ENCODE assay signal across 8 cellular contexts in the genomic region with DNA sequence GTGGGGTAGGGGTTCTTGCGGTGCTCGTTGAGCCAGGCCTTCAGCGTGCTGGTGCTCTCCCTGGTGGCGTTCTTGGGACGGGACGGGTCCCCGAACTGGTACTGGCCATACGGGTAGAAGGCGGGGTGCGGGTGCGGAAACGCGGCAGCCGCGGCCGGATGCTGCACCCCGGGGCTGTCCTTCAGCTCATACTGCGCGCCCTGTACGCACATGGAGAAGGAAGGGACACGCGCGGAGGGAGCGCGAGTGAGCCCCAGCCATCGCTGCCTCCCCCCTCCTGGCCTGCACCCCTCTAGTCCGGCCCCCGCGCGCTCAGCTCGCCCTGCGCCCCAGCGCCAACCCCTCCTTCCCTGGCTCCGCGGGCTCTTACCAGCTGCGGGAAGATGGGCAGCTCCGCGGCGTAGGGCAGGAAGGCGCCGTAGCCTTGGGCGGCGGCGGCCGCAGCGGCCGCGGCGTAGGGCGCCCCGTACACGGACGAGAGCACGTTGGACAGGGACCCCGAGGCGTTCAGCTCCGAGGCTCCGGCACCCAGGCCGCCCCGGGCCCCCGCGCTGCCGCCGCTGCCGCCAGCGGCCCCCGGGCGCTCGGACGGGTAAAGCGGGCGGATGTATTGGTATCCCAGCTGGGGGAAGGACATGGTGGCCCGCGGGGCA. TPM values are rescaled to one million over a fixed set of nuclear protein-coding genes. Genes with fewer than 3 reads are reported as not detected.
A peak's percentile ranks its signal among the peaks of the same experiment; 100 is the strongest.
DNase-seq lines count a peak whose midpoint lies in the region; ATAC-seq, FAIRE-seq and TF ChIP-seq lines count a peak whose summit lies in the region.

No MANE protein-coding gene starts in this region.

- H3K36me3 ChIP-seq in IMR-90 (ENCODE audit: control insufficient read depth, insufficient read depth, low read length) (no peaks in the 10 kb centered on the region), astrocyte (ENCODE audit: insufficient read depth, low read length) (no peaks in the 10 kb centered on the region), vagina (no peaks in the 10 kb centered on the region)

- ATAC-seq in IMR-90 (ENCODE audit: low read depth), result peak; percentile 9; the same call in 1 of the 2 replicates
- ATAC-seq in HG02973 (IDR thresholded peaks at IDR 0.05; ENCODE audit: unreplicated experiment), result no peak

- peaks cover 22% of the 10 kb centered on the region for H3K9me3 Mint-ChIP-seq in astrocyte (ENCODE audit: unreplicated experiment)

- H3K9me3 ChIP-seq in IMR-90 (ENCODE audit: control insufficient read depth, insufficient read depth, low read length) (peaks cover 17% of the 10 kb centered on the region), astrocyte (ENCODE audit: insufficient read depth, low read depth, low read length) (no peaks in the 10 kb centered on the region), vagina (no peaks in the 10 kb centered on the region)

- H3K79me1 ChIP-seq in IMR-90 (ENCODE audit: low read depth in 1 of 2, low read length in 2 of 2), result no peaks in the 10 kb centered on the region

- H4K20me1 ChIP-seq in IMR-90 (ENCODE audit: insufficient read depth, low read length), result no peaks in the 10 kb centered on the region
- H4K20me1 ChIP-seq in astrocyte (ENCODE audit: insufficient read depth, low read length), result peaks cover 7% of the 10 kb centered on the region

- DNase-seq in AG20443 (ENCODE audit: low spot score), result peak; percentile 69
- no peak for DNase-seq in IMR-90
- DNase-seq in astrocyte (ENCODE audit: low read depth), result peak; percentile 25
- peak; percentile 38 for DNase-seq in kidney tubule cell (ENCODE audit: low spot score)
- no peak for DNase-seq in vagina (ENCODE audit: extremely low spot score in 2 of 2)
- no peak for DNase-seq in SK-N-DZ (ENCODE audit: low spot score)
- DNase-seq in stimulated activated CD4-positive, alpha-beta T cell treated with anti-CD3 and anti-CD28 coated beads, Interleukin-2, amount 100 ng/mL, for 48 hours, result no peak

- H3K9ac ChIP-seq in IMR-90 (ENCODE audit: low read depth, low read length), result no peak overlapping the region
- H3K9ac ChIP-seq in astrocyte (ENCODE audit: low read length), result peak overlapping the region; percentile 89

- no peak overlapping the region for H3K14ac ChIP-seq in IMR-90 (replicated peaks; ENCODE audit: low read depth, low read length)

- TF ChIP-seq CTCF in IMR-90 (conservative IDR thresholded peaks at IDR 0.05; ENCODE audit: low read depth, low read length), result no peak
- TF ChIP-seq CTCF in astrocyte (IDR thresholded peaks at IDR 0.05; ENCODE audit: insufficient read depth, low read depth, low read length), result no peak
- no peak for TF ChIP-seq CTCF in vagina (IDR thresholded peaks at IDR 0.05)

- peaks cover 24% of the 10 kb centered on the region for H3K79me2 ChIP-seq in astrocyte (ENCODE audit: insufficient read depth, low read length)

- no peak overlapping the region for H4K91ac ChIP-seq in IMR-90 (ENCODE audit: insufficient read depth, low read depth, low read length)

- H3K27ac Mint-ChIP-seq in astrocyte (ENCODE audit: unreplicated experiment), result peak overlapping the region; percentile 75

- intact Hi-C loops in IMR-90 (cut with micrococcal nuclease), result loop anchor here (10.0 kb wide), 3 partner anchors 341 to 649 kb away; a partner anchor contains a TSS
- intact Hi-C loops in vagina (cut with DNase I), result loop anchor here (5.0 to 10.0 kb wide), 3 partner anchors 159 to 731 kb away; a partner anchor contains a TSS

- TF ChIP-seq RAD21 in IMR-90 (IDR thresholded peaks at IDR 0.05; ENCODE audit: low read length), result no peak

- no TSS peak for BruUV-seq in IMR-90 (replicated peaks; lab: Mats Ljungman, UMichigan)

- H2BK15ac ChIP-seq in IMR-90 (ENCODE audit: low read depth, low read length), result no peak overlapping the region

- H3K27me3 Mint-ChIP-seq in astrocyte (ENCODE audit: low read depth, unreplicated experiment), result peaks cover 61% of the 10 kb centered on the region

- in situ Hi-C loops in IMR-90 (cut with MboI; ENCODE audit: low sequenced_read_pairs), result loop anchor here (10.0 to 25.0 kb wide), 3 partner anchors 523 to 731 kb away; a partner anchor contains a TSS

- dilution Hi-C loops in IMR-90 (cut with HindIII; ENCODE audit: low sequenced_read_pairs, unreplicated experiment), result no loop called here

- no peak overlapping the region for H4K5ac ChIP-seq in IMR-90 (ENCODE audit: low read depth, low read length)

- no peak overlapping the region for H2BK20ac ChIP-seq in IMR-90 (ENCODE audit: low read depth, low read length)

- CTCF ChIA-PET in IMR-90 (lab: Yijun Ruan, JAX), result interaction anchor here (1.9 kb wide), 1 partner anchor 12 kb away, joined by 4 read pairs; no protein-coding TSS in a partner anchor

- no peak overlapping the region for H2AK5ac ChIP-seq in IMR-90 (ENCODE audit: low read depth, low read length)

- H3K27me3 ChIP-seq in IMR-90 (ENCODE audit: control insufficient read depth, insufficient read depth, low read length) (peaks cover 96% of the 10 kb centered on the region), astrocyte (ENCODE audit: insufficient read depth, low read length) (peaks cover 37% of the 10 kb centered on the region), vagina (peaks cover 3% of the 10 kb centered on the region)

- no peak overlapping the region for H2AK9ac ChIP-seq in IMR-90 (replicated peaks; ENCODE audit: low read depth, low read length, poor library complexity)

- peaks cover 6% of the 10 kb centered on the region for H3K36me3 Mint-ChIP-seq in astrocyte (ENCODE audit: low read depth, unreplicated experiment)

- H3K56ac ChIP-seq in IMR-90 (ENCODE audit: extremely low read depth, insufficient read depth, low read length), result no peak overlapping the region

- no peak overlapping the region for H3K23ac ChIP-seq in IMR-90 (ENCODE audit: low read depth, low read length)

- peak overlapping the region; percentile 11; the same call in 1 of the 2 replicates for H3K4me2 ChIP-seq in IMR-90 (ENCODE audit: low read depth, low read length)
- H3K4me2 ChIP-seq in astrocyte (ENCODE audit: low read length), result peak overlapping the region; percentile 100

- H3K18ac ChIP-seq in IMR-90 (ENCODE audit: low read depth, low read length), result no peak overlapping the region

- no peak overlapping the region for H2BK5ac ChIP-seq in IMR-90 (ENCODE audit: low read depth, low read length, poor library complexity, severe bottlenecking)

- no peak overlapping the region for H2BK120ac ChIP-seq in IMR-90 (ENCODE audit: low read depth, low read length)

- H2AFZ ChIP-seq in IMR-90 (replicated peaks; ENCODE audit: low read length, poor library complexity) (peak overlapping the region; percentile 83), astrocyte (ENCODE audit: low read depth, low read length) (peak overlapping the region; percentile 82)

- no peak overlapping the region for H3K4ac ChIP-seq in IMR-90 (ENCODE audit: low read depth, low read length)

- H3K4me1 ChIP-seq in IMR-90 (ENCODE audit: control insufficient read depth, insufficient read depth, low read length), result peaks cover 4% of the 10 kb centered on the region; the same call in 1 of the 2 replicates
- H3K4me1 ChIP-seq in astrocyte (ENCODE audit: insufficient read depth, low read length), result peaks cover 8% of the 10 kb centered on the region
- H3K4me1 ChIP-seq in vagina, result peaks cover 44% of the 10 kb centered on the region

- H3K4me1 Mint-ChIP-seq in astrocyte (ENCODE audit: low read depth, unreplicated experiment), result peaks cover 3% of the 10 kb centered on the region

- no peaks in the 10 kb centered on the region for H3K9me1 ChIP-seq in IMR-90 (ENCODE audit: insufficient read depth, low read length)

- H3K4me3 ChIP-seq in IMR-90 (ENCODE audit: insufficient read depth, low read depth, low read length), result peak overlapping the region; percentile 71; the same call in 1 of the 2 replicates
- peak overlapping the region; percentile 80 for H3K4me3 ChIP-seq in astrocyte (ENCODE audit: insufficient read depth, low read depth, low read length)
- H3K4me3 ChIP-seq in vagina, result peak overlapping the region; percentile 61 to 67

- H4K8ac ChIP-seq in IMR-90 (ENCODE audit: low read depth in 2 of 2, low read length in 2 of 2), result no peak overlapping the region

- WGBS in IMR-90 (ENCODE audit: extremely low coverage in 2 of 2, insufficient read length in 1 of 2), 2 experiments, result 1% methylated on average over 22 of the region's 74 CpGs; no CpG with 5 or more reads in 1 of the 2 experiments

- POLR2A ChIA-PET in IMR-90 (lab: Charles Lee; ENCODE audit: unreplicated experiment), result interaction anchor here (0.6 kb wide), 1 partner anchor 517 kb away, joined by 3 read pairs; no protein-coding TSS in a partner anchor

- peak overlapping the region; percentile 77 for H3K4me3 Mint-ChIP-seq in astrocyte (ENCODE audit: unreplicated experiment)

- no peak for FAIRE-seq in astrocyte (lab: Jason Lieb, UNC)

- TF ChIP-seq POLR2A in IMR-90 (IDR thresholded peaks at IDR 0.05; ENCODE audit: low read depth, low read length) (no peak), vagina (IDR thresholded peaks at IDR 0.05) (no peak)

- H3K27ac ChIP-seq in IMR-90 (ENCODE audit: insufficient read depth, low read length) (no peak overlapping the region), astrocyte (ENCODE audit: low read depth, low read length) (peak overlapping the region; percentile 71), vagina (peak overlapping the region; percentile 77)

TF ChIP-seq in IMR-90, 13 proteins besides CTCF, POLR2A, EP300 and RAD21 (continues in another document):
- TF ChIP-seq, protein P1, sequence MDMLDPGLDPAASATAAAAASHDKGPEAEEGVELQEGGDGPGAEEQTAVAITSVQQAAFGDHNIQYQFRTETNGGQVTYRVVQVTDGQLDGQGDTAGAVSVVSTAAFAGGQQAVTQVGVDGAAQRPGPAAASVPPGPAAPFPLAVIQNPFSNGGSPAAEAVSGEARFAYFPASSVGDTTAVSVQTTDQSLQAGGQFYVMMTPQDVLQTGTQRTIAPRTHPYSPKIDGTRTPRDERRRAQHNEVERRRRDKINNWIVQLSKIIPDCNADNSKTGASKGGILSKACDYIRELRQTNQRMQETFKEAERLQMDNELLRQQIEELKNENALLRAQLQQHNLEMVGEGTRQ (IDR thresholded peaks at IDR 0.05; ENCODE audit: low read depth, low read length), result no peak
- TF ChIP-seq BHLHE40 (IDR thresholded peaks at IDR 0.05; ENCODE audit: low read depth, low read length), result no peak
- TF ChIP-seq MXI1 (IDR thresholded peaks at IDR 0.05; ENCODE audit: borderline replicate concordance, low read depth, low read length), result no peak
- TF ChIP-seq RCOR1 (IDR thresholded peaks at IDR 0.05; ENCODE audit: insufficient replicate concordance, low read length), result no peak
- TF ChIP-seq FOS (IDR thresholded peaks at IDR 0.05; ENCODE audit: low read depth, low read length), result no peak
- no peak for TF ChIP-seq RFX5 (IDR thresholded peaks at IDR 0.05; ENCODE audit: low read depth, low read length)
- no peak for TF ChIP-seq SMC3 (IDR thresholded peaks at IDR 0.05; ENCODE audit: low read depth, low read length)
- no peak for TF ChIP-seq MAFK (IDR thresholded peaks at IDR 0.05; ENCODE audit: low read depth, low read length)

RNA-seq across cellular contexts. Expression of a gene that starts 1.0 kb away (rescaled TPM):
- total RNA-seq in IMR-90 (2012; rRNA removed) (not detected in 2 replicates), astrocyte (0.72 and 0.75 TPM in 2 replicates), vagina (16.5 TPM)
- not detected in 2 replicates for polyA plus RNA-seq in IMR-90 (2012; rRNA removed)
- polyA plus RNA-seq in IMR-90 (2012; cell fraction: cytosol; rRNA removed), result not detected in 2 replicates
- polyA plus RNA-seq in IMR-90 (2012; cell fraction: nucleus; rRNA removed; ENCODE audit: low replicate concordance), result 0.05 TPM in 1 of 2 replicates, not detected in the other
- 1.6 and 2.2 TPM in 2 replicates for polyA plus RNA-seq in SK-N-DZ (2014; cell fraction: cytosol; rRNA removed)
- polyA plus RNA-seq in SK-N-DZ (2014; cell fraction: nucleus; rRNA removed), result 2.5 and 3.3 TPM in 2 replicates

Comparison
In these comparisons a context has a peak if more than half of its experiments do, and no peak if none do; other contexts are left out.
1. DNase-seq: peak in AG20443 (single experiment), astrocyte (single experiment) and kidney tubule cell (single experiment); none in IMR-90 (single experiment), vagina (0 of 2), SK-N-DZ (single experiment) and stimulated activated CD4-positive, alpha-beta T cell treated with anti-CD3 and anti-CD28 coated beads, Interleukin-2, amount 100 ng/mL, for 48 hours (0 of 2).
2. Peak in every context shown above with its lines, with median percentiles within 50 percentile points of each other: H3K4me3 ChIP-seq.